16 cellular contexts compared by ENCODE assay signal in genomic region chr18:41660654-41661053, GRCh38.
A peak's percentile ranks its signal among the peaks of the same experiment; 100 is the strongest.
DNase-seq lines count a peak whose midpoint lies in the region; ATAC-seq, FAIRE-seq and TF ChIP-seq lines count a peak whose summit lies in the region.
"Had no signal": no experiment of that assay in that cellular context is flagged by ENCODE, and none has a peak within 500 bp of the region (broad histone marks: within the 10 kb centered on the region; RNA-seq: fewer than 3 reads in every experiment).

No MANE protein-coding gene starts in this region.

- no peak overlapping the region for H3K4me2 ChIP-seq in GM23338

- H3K79me2 ChIP-seq in GM23338 (replicated peaks; ENCODE audit: insufficient read depth), result no peaks in the 10 kb centered on the region

- ATAC-seq in GM23338, result no peak
- no peak for ATAC-seq in activated CD8-positive, alpha-beta T cell treated with anti-CD3 and anti-CD28 coated beads for 36 hours

- no peak overlapping the region for H3K4me3 Mint-ChIP-seq in GM23338
- no peak overlapping the region for H3K4me3 Mint-ChIP-seq in activated CD4-positive, alpha-beta T cell treated with anti-CD3 and anti-CD28 coated beads, Interleukin-2, amount 10 ng/mL, durations not matched to agents 7 days and 5 days
- no peak overlapping the region for H3K4me3 Mint-ChIP-seq in activated CD8-positive, alpha-beta T cell treated with anti-CD3 and anti-CD28 coated beads for 36 hours
- H3K4me3 Mint-ChIP-seq: CD8-positive, alpha-beta memory T cell had no signal

- no peaks in the 10 kb centered on the region for H3K36me3 Mint-ChIP-seq in GM23338 (ENCODE audit: low read depth)
- H3K36me3 Mint-ChIP-seq in activated CD4-positive, alpha-beta T cell treated with anti-CD3 and anti-CD28 coated beads, Interleukin-2, amount 10 ng/mL, durations not matched to agents 7 days and 5 days (ENCODE audit: low read depth), result no peaks in the 10 kb centered on the region
- no peaks in the 10 kb centered on the region for H3K36me3 Mint-ChIP-seq in activated CD8-positive, alpha-beta T cell treated with anti-CD3 and anti-CD28 coated beads for 36 hours (ENCODE audit: low read depth)
- H3K36me3 Mint-ChIP-seq: CD8-positive, alpha-beta memory T cell had no signal

- H3K27ac Mint-ChIP-seq in GM23338, result no peak overlapping the region
- H3K27ac Mint-ChIP-seq in activated CD4-positive, alpha-beta T cell treated with anti-CD3 and anti-CD28 coated beads, Interleukin-2, amount 10 ng/mL, durations not matched to agents 7 days and 5 days, result no peak overlapping the region
- no peak overlapping the region for H3K27ac Mint-ChIP-seq in activated CD8-positive, alpha-beta T cell treated with anti-CD3 and anti-CD28 coated beads for 36 hours
- H3K27ac Mint-ChIP-seq: CD8-positive, alpha-beta memory T cell had no signal

- H3K27ac ChIP-seq in GM23338 (ENCODE audit: low read depth) (no peak overlapping the region), mesodermal cell (ENCODE audit: low read depth, low read length, severe bottlenecking) (peak overlapping the region; percentile 52), WERI-Rb-1 (no peak overlapping the region)

- no peaks in the 10 kb centered on the region; the same call in 1 of the 2 replicates for H3K9me2 ChIP-seq in GM23338 (ENCODE audit: insufficient read depth)

- no peaks in the 10 kb centered on the region for H3K36me3 ChIP-seq in GM23338 (ENCODE audit: insufficient read depth)
- H3K36me3 ChIP-seq in bronchial epithelial cell (ENCODE audit: control insufficient read depth, insufficient read depth, low read length), result no peaks in the 10 kb centered on the region
- H3K36me3 ChIP-seq in mesodermal cell (ENCODE audit: control insufficient read depth, insufficient read depth, low read length), result no peaks in the 10 kb centered on the region
- H3K36me3 ChIP-seq in WERI-Rb-1, result no peaks in the 10 kb centered on the region
- H3K36me3 ChIP-seq in BE2C, result no peaks in the 10 kb centered on the region

- H3K4me3 ChIP-seq in GM23338 (no peak overlapping the region), bronchial epithelial cell (ENCODE audit: low read depth, low read length) (no peak overlapping the region), mesodermal cell (ENCODE audit: extremely low read depth, insufficient read depth, low read length, poor library complexity, severe bottlenecking) (no peak overlapping the region), WERI-Rb-1 (ENCODE audit: low read depth, low read length) (no peak overlapping the region), BE2C (ENCODE audit: low read depth, low read length) (no peak overlapping the region)

- intact Hi-C loops in activated CD8-positive, alpha-beta T cell treated with anti-CD3 and anti-CD28 coated beads for 36 hours (cut with micrococcal nuclease), result no loop called here

- POLR2A ChIA-PET in activated CD4-positive, alpha-beta T cell treated with anti-CD3 and anti-CD28 coated beads, Interleukin-2, amount 10 ng/mL, durations not matched to agents 7 days and 5 days (lab: Charles Lee), result no interaction called here
- POLR2A ChIA-PET in activated CD8-positive, alpha-beta T cell treated with anti-CD3 and anti-CD28 coated beads for 36 hours (lab: Charles Lee), result no interaction called here

- H3K9me3 ChIP-seq in mesodermal cell (ENCODE audit: control insufficient read depth, low read length) (no peaks in the 10 kb centered on the region), WERI-Rb-1 (ENCODE audit: severe bottlenecking) (no peaks in the 10 kb centered on the region), BE2C (no peaks in the 10 kb centered on the region)

- DNase-seq in GM23338 (ENCODE audit: low spot score) (no peak), NCI-H69 (lab: John Stamatoyannopoulos, UW) (peak; percentile 41), bronchial epithelial cell (ENCODE audit: low read depth) (peak; percentile 82), WERI-Rb-1 (no peak), BE2C (no peak)
- DNase-seq in activated CD4-positive, alpha-beta T cell treated with anti-CD3 and anti-CD28 coated beads, Interleukin-2, amount 10 ng/mL, durations not matched to agents 7 days and 5 days, result no peak
- no peak for DNase-seq in activated CD8-positive, alpha-beta T cell treated with anti-CD3 and anti-CD28 coated beads for 36 hours
- DNase-seq: CD8-positive, alpha-beta memory T cell; EL; NCI-H146; NCI-H2081 treated with DMSO at 0.1 percent for 48 hours; NCI-H345; NCI-H774; SIG-M5 had no signal

- no peaks in the 10 kb centered on the region for H3K4me1 Mint-ChIP-seq in GM23338
- no peaks in the 10 kb centered on the region for H3K4me1 Mint-ChIP-seq in activated CD4-positive, alpha-beta T cell treated with anti-CD3 and anti-CD28 coated beads, Interleukin-2, amount 10 ng/mL, durations not matched to agents 7 days and 5 days
- no peaks in the 10 kb centered on the region for H3K4me1 Mint-ChIP-seq in activated CD8-positive, alpha-beta T cell treated with anti-CD3 and anti-CD28 coated beads for 36 hours (ENCODE audit: low read depth)
- H3K4me1 Mint-ChIP-seq: CD8-positive, alpha-beta memory T cell had no signal

- H3K9me3 Mint-ChIP-seq in GM23338, result no peaks in the 10 kb centered on the region
- no peaks in the 10 kb centered on the region for H3K9me3 Mint-ChIP-seq in activated CD4-positive, alpha-beta T cell treated with anti-CD3 and anti-CD28 coated beads, Interleukin-2, amount 10 ng/mL, durations not matched to agents 7 days and 5 days
- H3K9me3 Mint-ChIP-seq in activated CD8-positive, alpha-beta T cell treated with anti-CD3 and anti-CD28 coated beads for 36 hours, result peaks cover 3% of the 10 kb centered on the region

- H3K4me1 ChIP-seq in GM23338 (ENCODE audit: insufficient read depth) (no peaks in the 10 kb centered on the region), mesodermal cell (ENCODE audit: control insufficient read depth, insufficient read depth, low read length, poor library complexity, severe bottlenecking) (peaks cover 26% of the 10 kb centered on the region), BE2C (no peaks in the 10 kb centered on the region)

- H3K27me3 Mint-ChIP-seq in GM23338 (ENCODE audit: insufficient read depth, low read depth, poor library complexity), result no peaks in the 10 kb centered on the region
- no peaks in the 10 kb centered on the region for H3K27me3 Mint-ChIP-seq in activated CD4-positive, alpha-beta T cell treated with anti-CD3 and anti-CD28 coated beads, Interleukin-2, amount 10 ng/mL, durations not matched to agents 7 days and 5 days
- no peaks in the 10 kb centered on the region for H3K27me3 Mint-ChIP-seq in activated CD8-positive, alpha-beta T cell treated with anti-CD3 and anti-CD28 coated beads for 36 hours
- H3K27me3 Mint-ChIP-seq: CD8-positive, alpha-beta memory T cell had no signal

- H3F3A ChIP-seq in GM23338 (replicated peaks; ENCODE audit: low read depth), result no peaks in the 10 kb centered on the region

- CTCF ChIA-PET in activated CD4-positive, alpha-beta T cell treated with anti-CD3 and anti-CD28 coated beads, Interleukin-2, amount 10 ng/mL, durations not matched to agents 7 days and 5 days (lab: Charles Lee), result no interaction called here
- CTCF ChIA-PET in activated CD8-positive, alpha-beta T cell treated with anti-CD3 and anti-CD28 coated beads for 36 hours (lab: Charles Lee), result no interaction called here

- no peaks in the 10 kb centered on the region for H4K20me1 ChIP-seq in GM23338 (replicated peaks; ENCODE audit: insufficient read depth)

- FAIRE-seq in bronchial epithelial cell (lab: Jason Lieb, UNC), result no peak
- FAIRE-seq: HTR-8/SVneo had no signal

- TF ChIP-seq CTCF in GM23338 (conservative IDR thresholded peaks at IDR 0.05; ENCODE audit: low read depth in 2 of 2) (no peak), bronchial epithelial cell (IDR thresholded peaks at IDR 0.05; ENCODE audit: insufficient read depth, low read length, severe bottlenecking) (no peak), WERI-Rb-1 (IDR thresholded peaks at IDR 0.05; ENCODE audit: low read depth, low read length) (no peak), BE2C (IDR thresholded peaks at IDR 0.05; ENCODE audit: low read depth, low read length) (no peak)
- TF ChIP-seq CTCF in activated CD8-positive, alpha-beta T cell treated with anti-CD3 and anti-CD28 coated beads for 36 hours (IDR thresholded peaks at IDR 0.05), result no peak

- peak overlapping the region; percentile 69 for H2AFZ ChIP-seq in GM23338

- no peaks in the 10 kb centered on the region for H3K27me3 ChIP-seq in GM23338 (ENCODE audit: insufficient read depth)
- no peaks in the 10 kb centered on the region for H3K27me3 ChIP-seq in bronchial epithelial cell (ENCODE audit: control insufficient read depth, insufficient read depth, low read length)
- H3K27me3 ChIP-seq in WERI-Rb-1 (ENCODE audit: insufficient read depth, low read depth, severe bottlenecking), result no peaks in the 10 kb centered on the region
- H3K27me3 ChIP-seq in BE2C, result no peaks in the 10 kb centered on the region

TF ChIP-seq in GM23338, 12 proteins besides CTCF, POLR2A, EP300 and RAD21 (continues in another document):
- TF ChIP-seq NANOG (IDR thresholded peaks at IDR 0.05; ENCODE audit: borderline replicate concordance) (no peak), POLR2AphosphoS5 (IDR thresholded peaks at IDR 0.05; ENCODE audit: low read depth) (no peak)

Comparison
In these comparisons a context has a peak if more than half of its experiments do, and no peak if none do; other contexts are left out.
1. DNase-seq: peak in NCI-H69 (single experiment) and bronchial epithelial cell (single experiment); none in GM23338 (single experiment), WERI-Rb-1 (single experiment), activated CD4-positive, alpha-beta T cell treated with anti-CD3 and anti-CD28 coated beads, Interleukin-2, amount 10 ng/mL, durations not matched to agents 7 days and 5 days (single experiment), activated CD8-positive, alpha-beta T cell treated with anti-CD3 and anti-CD28 coated beads for 36 hours (single experiment) and BE2C (single experiment).